Comparison of ENCODE assay signal across 22 cellular contexts in genomic region chr5:87784869-87785268, GRCh38.
DNase-seq lines count a peak whose midpoint lies in the region; ATAC-seq, FAIRE-seq and TF ChIP-seq lines count a peak whose summit lies in the region.
"Had no signal": no experiment of that assay in that cellular context is flagged by ENCODE, and none has a peak within 500 bp of the region (broad histone marks: within the 10 kb centered on the region; RNA-seq: fewer than 3 reads in every experiment).

No MANE protein-coding gene starts in this region.

- H2AFZ ChIP-seq in KMS-11 (ENCODE audit: low read depth), result no peak overlapping the region
- no peak overlapping the region for H2AFZ ChIP-seq in astrocyte (ENCODE audit: low read depth, low read length)
- H2AFZ ChIP-seq: GM23338 had no signal

- no peak overlapping the region for H3K27ac Mint-ChIP-seq in astrocyte (ENCODE audit: unreplicated experiment)
- no peak overlapping the region for H3K27ac Mint-ChIP-seq in CD4-positive, alpha-beta memory T cell
- H3K27ac Mint-ChIP-seq: CD8-positive, alpha-beta memory T cell; GM23338 had no signal

- POLR2A ChIA-PET in CD4-positive, alpha-beta memory T cell (lab: Charles Lee; ENCODE audit: partially characterized antibody), result no interaction called here

- H3K27ac ChIP-seq in KMS-11, result no peak overlapping the region
- H3K27ac ChIP-seq in astrocyte (ENCODE audit: low read depth, low read length), result no peak overlapping the region
- H3K27ac ChIP-seq in dorsolateral prefrontal cortex, result peak overlapping the region in 57 of 59 donors; percentile 5 to 94 (median 81)
- H3K27ac ChIP-seq in temporal lobe (ENCODE audit: low read depth, low read length), result peak overlapping the region; percentile 50
- no peak overlapping the region for H3K27ac ChIP-seq in CD4-positive, alpha-beta memory T cell (ENCODE audit: low read depth, low read length)
- no peak overlapping the region for H3K27ac ChIP-seq in thyroid gland
- H3K27ac ChIP-seq: BLaER1 treated with 17β-estradiol and CSF1 and Interleukin-3, amounts not matched to agents 10 nM and 100 nM had no signal

- H3K27me3 ChIP-seq in KMS-11 (ENCODE audit: insufficient read depth, low read depth) (no peaks in the 10 kb centered on the region), astrocyte (ENCODE audit: insufficient read depth, low read length) (no peaks in the 10 kb centered on the region), dorsolateral prefrontal cortex (no peaks in the 10 kb centered on the region), thyroid gland (peaks cover 5% of the 10 kb centered on the region)
- peaks cover 11% of the 10 kb centered on the region for H3K27me3 ChIP-seq in CD4-positive, alpha-beta memory T cell (ENCODE audit: insufficient read depth, low read length)

- TF ChIP-seq POLR2A in thyroid gland (IDR thresholded peaks at IDR 0.05), result no peak

- H3K4me3 ChIP-seq in KMS-11 (IDR thresholded peaks at IDR 0.05; ENCODE audit: insufficient read depth, low read depth, low read length), result no peak overlapping the region
- H3K4me3 ChIP-seq in astrocyte (ENCODE audit: insufficient read depth, low read depth, low read length), result no peak overlapping the region
- H3K4me3 ChIP-seq in dorsolateral prefrontal cortex, result peak overlapping the region in 26 of 59 donors; percentile 2 to 41 (median 16)
- no peak overlapping the region for H3K4me3 ChIP-seq in CD4-positive, alpha-beta memory T cell (ENCODE audit: low read length in 2 of 2)
- no peak overlapping the region for H3K4me3 ChIP-seq in thyroid gland (replicated peaks in 1 of 3)
- H3K4me3 ChIP-seq: BLaER1 treated with 17β-estradiol and CSF1 and Interleukin-3, amounts not matched to agents 10 nM and 100 nM; GM12878; GM23338 had no signal

- H3K36me3 ChIP-seq in KMS-11 (ENCODE audit: insufficient read depth), result no peaks in the 10 kb centered on the region
- no peaks in the 10 kb centered on the region for H3K36me3 ChIP-seq in astrocyte (ENCODE audit: insufficient read depth, low read length)
- no peaks in the 10 kb centered on the region for H3K36me3 ChIP-seq in CD4-positive, alpha-beta memory T cell (ENCODE audit: insufficient read depth, low read length)
- H3K36me3 ChIP-seq in thyroid gland, result no peaks in the 10 kb centered on the region
- H3K36me3 ChIP-seq: BLaER1 treated with 17β-estradiol and CSF1 and Interleukin-3, amounts not matched to agents 10 nM and 100 nM had no signal

- H3K27me3 Mint-ChIP-seq in astrocyte (ENCODE audit: low read depth, unreplicated experiment), result no peaks in the 10 kb centered on the region
- peaks cover 10 to 17% of the 10 kb centered on the region in 2 donors for H3K27me3 Mint-ChIP-seq in CD4-positive, alpha-beta memory T cell

- H3K9me3 ChIP-seq in astrocyte (ENCODE audit: insufficient read depth, low read depth, low read length) (no peaks in the 10 kb centered on the region), thyroid gland (no peaks in the 10 kb centered on the region)
- no peaks in the 10 kb centered on the region for H3K9me3 ChIP-seq in CD4-positive, alpha-beta memory T cell (ENCODE audit: control insufficient read depth in 1 of 2, low read length in 2 of 2)
- H3K9me3 ChIP-seq: BLaER1 treated with 17β-estradiol and CSF1 and Interleukin-3, amounts not matched to agents 10 nM and 100 nM had no signal

- no peak for ATAC-seq in HG02840 (IDR thresholded peaks at IDR 0.05; ENCODE audit: low FRiP score, unreplicated experiment)
- ATAC-seq: GM12878, GM23338, HepG2 had no signal

- H3K9me3 Mint-ChIP-seq in astrocyte (ENCODE audit: unreplicated experiment), result no peaks in the 10 kb centered on the region
- H3K9me3 Mint-ChIP-seq in CD4-positive, alpha-beta memory T cell, result no peaks in the 10 kb centered on the region
- H3K9me3 Mint-ChIP-seq: CD8-positive, alpha-beta memory T cell; GM23338; IgD-negative memory B cell had no signal

- H3K4me1 Mint-ChIP-seq in astrocyte (ENCODE audit: low read depth, unreplicated experiment), result no peaks in the 10 kb centered on the region
- peaks cover 0 to 2% (median under 1%) of the 10 kb centered on the region in 4 donors for H3K4me1 Mint-ChIP-seq in CD4-positive, alpha-beta memory T cell

- H3K79me2 ChIP-seq in KMS-11 (ENCODE audit: insufficient read depth, low read depth), result no peaks in the 10 kb centered on the region
- no peaks in the 10 kb centered on the region for H3K79me2 ChIP-seq in astrocyte (ENCODE audit: insufficient read depth, low read length)

- TF ChIP-seq CTCF in KMS-11 (conservative IDR thresholded peaks at IDR 0.05; ENCODE audit: low read depth, low read length), result no peak
- no peak for TF ChIP-seq CTCF in astrocyte (IDR thresholded peaks at IDR 0.05; ENCODE audit: insufficient read depth, low read depth, low read length)
- no peak for TF ChIP-seq CTCF in dorsolateral prefrontal cortex (IDR thresholded peaks at IDR 0.05 in 54 of 56, conservative IDR thresholded peaks at IDR 0.05 in 2 of 56; ENCODE audit: low read depth in 1 of 56, partially characterized antibody in 56 of 56)
- no peak for TF ChIP-seq CTCF in thyroid gland (IDR thresholded peaks at IDR 0.05)

- no peak overlapping the region for H3K4me3 Mint-ChIP-seq in astrocyte (ENCODE audit: unreplicated experiment)
- H3K4me3 Mint-ChIP-seq in CD4-positive, alpha-beta memory T cell, result no peak overlapping the region
- H3K4me3 Mint-ChIP-seq: CD8-positive, alpha-beta memory T cell; GM23338; IgD-negative memory B cell had no signal

- H4K20me1 ChIP-seq in KMS-11 (ENCODE audit: insufficient read depth) (no peaks in the 10 kb centered on the region), astrocyte (ENCODE audit: insufficient read depth, low read length) (no peaks in the 10 kb centered on the region)
- H4K20me1 ChIP-seq: BLaER1 treated with 17β-estradiol and CSF1 and Interleukin-3, amounts not matched to agents 10 nM and 100 nM had no signal

- intact Hi-C loops in dorsolateral prefrontal cortex (cut with DNase I), result loop anchor here (5.0 to 10.0 kb wide), 6 partner anchors 110 to 897 kb away; no protein-coding TSS in a partner anchor
- intact Hi-C loops in CD4-positive, alpha-beta memory T cell (cut with micrococcal nuclease), result no loop called here
- intact Hi-C loops in thyroid gland (cut with DNase I), result loop anchor here (5.0 kb wide), 1 partner anchor 907 kb away; no protein-coding TSS in a partner anchor

- CTCF ChIA-PET in CD4-positive, alpha-beta memory T cell (lab: Charles Lee; ENCODE audit: partially characterized antibody), result no interaction called here

- no peak for FAIRE-seq in astrocyte (lab: Jason Lieb, UNC)
- FAIRE-seq: GM12878, GM19239, H54, HepG2 had no signal

- H3K9ac ChIP-seq in KMS-11 (no peak overlapping the region), astrocyte (ENCODE audit: low read length) (no peak overlapping the region)
- H3K9ac ChIP-seq: BLaER1 treated with 17β-estradiol and CSF1 and Interleukin-3, amounts not matched to agents 10 nM and 100 nM had no signal

- no peaks in the 10 kb centered on the region for H3K36me3 Mint-ChIP-seq in astrocyte (ENCODE audit: low read depth, unreplicated experiment)
- H3K36me3 Mint-ChIP-seq in CD4-positive, alpha-beta memory T cell, result no peaks in the 10 kb centered on the region
- H3K36me3 Mint-ChIP-seq: CD8-positive, alpha-beta memory T cell; IgD-negative memory B cell had no signal

- peak overlapping the region; percentile 2; the same call in 1 of the 2 replicates for H3K4me2 ChIP-seq in KMS-11
- peak overlapping the region; percentile 7 for H3K4me2 ChIP-seq in astrocyte (ENCODE audit: low read length)
- H3K4me2 ChIP-seq: BLaER1 treated with 17β-estradiol and CSF1 and Interleukin-3, amounts not matched to agents 10 nM and 100 nM; GM23338 had no signal

- 59 to 88% methylated on average over 2 of the region's 2 CpGs for whole genome bisulfite sequencing in thyroid gland, 2 donors

- peaks cover 26% of the 10 kb centered on the region for H3K4me1 ChIP-seq in KMS-11 (ENCODE audit: low read depth, poor library complexity, severe bottlenecking)
- H3K4me1 ChIP-seq in astrocyte (ENCODE audit: insufficient read depth, low read length), result no peaks in the 10 kb centered on the region
- no peaks in the 10 kb centered on the region for H3K4me1 ChIP-seq in CD4-positive, alpha-beta memory T cell (ENCODE audit: insufficient read depth, low read length)
- no peaks in the 10 kb centered on the region for H3K4me1 ChIP-seq in thyroid gland
- H3K4me1 ChIP-seq: BLaER1 treated with 17β-estradiol and CSF1 and Interleukin-3, amounts not matched to agents 10 nM and 100 nM had no signal

- DNase-seq in astrocyte (ENCODE audit: low read depth) (no peak), dorsolateral prefrontal cortex (no peak), thyroid gland (no peak)
- no peak for DNase-seq in CD4-positive, alpha-beta memory T cell
- DNase-seq: 8988T; CD8-positive, alpha-beta memory T cell; COR-L47; DMS 273 treated with DMSO at 0.1 percent for 48 hours; DMS53; DND-41; EL; HCEC 1CT had no signal

Comparison
In these comparisons a context has a peak if more than half of its experiments do, and no peak if none do; other contexts are left out.
1. H3K27ac ChIP-seq: peak in dorsolateral prefrontal cortex (57 of 59) and temporal lobe (single experiment); none in KMS-11 (single experiment), astrocyte (single experiment), CD4-positive, alpha-beta memory T cell (single experiment) and thyroid gland (0 of 3).